In the genomic region with DNA sequence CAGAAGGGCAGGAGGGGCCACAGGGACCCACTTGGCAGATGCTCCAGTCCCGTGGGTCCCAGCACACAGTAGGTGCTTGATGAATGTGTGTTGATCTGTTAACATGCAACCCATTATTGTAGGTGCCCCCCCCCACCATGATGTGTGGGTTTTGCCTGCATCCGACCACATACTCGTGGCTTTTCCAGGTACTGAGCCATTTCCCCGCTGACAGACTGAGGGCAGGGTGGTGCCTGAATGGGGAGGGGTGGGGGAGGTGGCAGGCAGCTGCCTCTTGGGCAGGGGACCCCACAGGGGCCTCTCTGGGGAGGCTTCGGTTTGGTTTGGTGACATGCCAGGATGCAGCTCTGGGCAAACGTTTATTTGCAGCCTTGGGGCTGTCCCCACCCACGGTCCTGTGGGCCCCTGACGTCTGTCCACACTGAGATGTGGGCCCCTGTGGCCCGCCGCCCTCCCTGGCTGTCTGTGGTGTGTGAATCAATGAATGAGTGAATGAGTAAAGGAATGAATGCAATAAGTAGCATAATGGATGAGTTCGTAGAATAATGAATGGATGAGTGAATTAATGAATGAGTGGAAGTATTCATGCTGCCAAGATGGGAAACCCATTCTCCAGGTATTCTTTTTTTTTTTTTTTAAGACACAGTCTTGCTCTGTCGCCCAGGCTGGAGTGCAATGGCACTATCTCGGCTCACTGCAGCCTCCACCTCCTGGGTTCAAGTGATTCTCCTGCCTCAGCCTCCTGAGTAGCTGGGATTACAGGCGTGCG, we compare ENCODE assay signal across 9 cellular contexts. TPM values are rescaled to one million over a fixed set of nuclear protein-coding genes. Genes with fewer than 3 reads are reported as not detected.
A peak's percentile ranks its signal among the peaks of the same experiment; 100 is the strongest.
DNase-seq lines count a peak whose midpoint lies in the region; ATAC-seq and TF ChIP-seq lines count a peak whose summit lies in the region.
"Had no signal": no experiment of that assay in that cellular context is flagged by ENCODE, and none has a peak within 500 bp of the region (broad histone marks: within the 10 kb centered on the region; RNA-seq: fewer than 3 reads in every experiment).

No MANE protein-coding gene starts in this region.

- H3K4me1 ChIP-seq in psoas muscle = peaks cover 14% of the 10 kb centered on the region
- peaks cover 46% of the 10 kb centered on the region for H3K4me1 ChIP-seq in vagina

- H3K4me3 ChIP-seq in psoas muscle (no peak overlapping the region), vagina (peak overlapping the region; percentile 62 to 68)

- no peaks in the 10 kb centered on the region for H3K27me3 Mint-ChIP-seq in central memory CD8-positive, alpha-beta T cell

- peak overlapping the region; percentile 97 for H3K27ac ChIP-seq in psoas muscle
- H3K27ac ChIP-seq in vagina = peak overlapping the region; percentile 99

- H3K4me1 Mint-ChIP-seq in central memory CD8-positive, alpha-beta T cell = peaks cover 67% of the 10 kb centered on the region

- H3K36me3 Mint-ChIP-seq in central memory CD8-positive, alpha-beta T cell (ENCODE audit: insufficient read depth) = peaks cover 12% of the 10 kb centered on the region

- ATAC-seq in HG02678 (IDR thresholded peaks at IDR 0.05; ENCODE audit: unreplicated experiment) = peak; percentile 55
- ATAC-seq in central memory CD8-positive, alpha-beta T cell (replicated peaks; ENCODE audit: extremely low read depth, poor library complexity, severe bottlenecking) = peak; percentile 54
- no peak for ATAC-seq in psoas muscle

- H3K27me3 ChIP-seq in psoas muscle (ENCODE audit: insufficient read depth in 3 of 3, low read length in 2 of 3) (no peaks in the 10 kb centered on the region), vagina (no peaks in the 10 kb centered on the region)

- WGBS in psoas muscle, 3 donors = 52 to 57% (median 53%) methylated on average over 15 of the region's 15 CpGs

- H3K9me3 Mint-ChIP-seq in central memory CD8-positive, alpha-beta T cell = no peaks in the 10 kb centered on the region

- H3K9me3 ChIP-seq in psoas muscle (no peaks in the 10 kb centered on the region), vagina (no peaks in the 10 kb centered on the region)

- no peak for TF ChIP-seq POLR2A in vagina (IDR thresholded peaks at IDR 0.05)

- H3K27ac Mint-ChIP-seq in central memory CD8-positive, alpha-beta T cell (ENCODE audit: low read depth) = peak overlapping the region; percentile 93

- H3K36me3 ChIP-seq in psoas muscle (ENCODE audit: insufficient read depth in 1 of 2, low read depth in 1 of 2) = no peaks in the 10 kb centered on the region
- H3K36me3 ChIP-seq in vagina = no peaks in the 10 kb centered on the region

- H3K4me3 Mint-ChIP-seq in central memory CD8-positive, alpha-beta T cell = peak overlapping the region; percentile 86

- TF ChIP-seq CTCF in psoas muscle (IDR thresholded peaks at IDR 0.05) (no peak), vagina (IDR thresholded peaks at IDR 0.05) (no peak)

- DNase-seq in activated CD4-positive, CD25-positive, alpha-beta regulatory T cell treated with anti-CD3 and anti-CD28 coated beads, Interleukin-2, amount 50 U/mL, for 16 hours (ENCODE audit: low read depth, low spot score) = peak; percentile 71
- peak in 1 of 2 donors; percentile 79 for DNase-seq in central memory CD8-positive, alpha-beta T cell (ENCODE audit: low spot score in 2 of 2)
- DNase-seq in psoas muscle (no peak), vagina (ENCODE audit: extremely low spot score in 2 of 2) (no peak), DMS79 (lab: John Stamatoyannopoulos, UW) (no peak), RPMI8226 (no peak), amniotic stem cell (lab: John Stamatoyannopoulos, UW) (no peak)

- intact Hi-C loops in psoas muscle (cut with DNase I) (no loop called here), vagina (cut with DNase I) (no loop called here)

RNA-seq across cellular contexts. Expression of a gene that starts 9.0 kb away (rescaled TPM):
- total RNA-seq in psoas muscle (10 to 100 TPM; 68.0 to 77.1 (median 72.1) TPM), vagina (531 TPM)
- polyA plus RNA-seq in psoas muscle = 10 to 100 TPM; 22.7 to 40.3 (median 38.9) TPM

RNA-seq across cellular contexts. Expression of a gene that starts 16.2 kb away (rescaled TPM):
- total RNA-seq in psoas muscle (1 to 10 TPM in 1 of 4 donors, under 1 TPM in 3; 0.32 to 1.5 (median 0.43) TPM), vagina (4.4 TPM)
- polyA plus RNA-seq in psoas muscle = under 1 TPM; 0.12 to 0.57 (median 0.17) TPM
- total RNA-seq: pulmonary artery endothelial cell had no signal

RNA-seq across cellular contexts. Expression of a gene that starts 32.4 kb away (rescaled TPM):
- total RNA-seq in psoas muscle (100 to 1,000 TPM in 2 of 4 donors, 10 to 100 TPM in 2; 87.9 to 136 (median 112) TPM), vagina (54.3 TPM)
- 100 to 1,000 TPM; 118 to 215 (median 139) TPM for polyA plus RNA-seq in psoas muscle

RNA-seq across cellular contexts. Expression of a gene that starts 50.0 kb away (rescaled TPM):
- total RNA-seq in psoas muscle (10 to 100 TPM; 18.3 to 47.8 (median 31.7) TPM), vagina (27.5 TPM)
- 10 to 100 TPM in 1 of 3 donors, 1 to 10 TPM in 2; 8.0 to 13.8 (median 9.1) TPM for polyA plus RNA-seq in psoas muscle

Comparison
In these comparisons a context has a peak if more than half of its experiments do, and no peak if none do; other contexts are left out.
1. ATAC-seq: peak in HG02678 (single experiment) and central memory CD8-positive, alpha-beta T cell (single experiment); none in psoas muscle (0 of 4).